1 cellular context compared by ENCODE assay signal in the genomic region with DNA sequence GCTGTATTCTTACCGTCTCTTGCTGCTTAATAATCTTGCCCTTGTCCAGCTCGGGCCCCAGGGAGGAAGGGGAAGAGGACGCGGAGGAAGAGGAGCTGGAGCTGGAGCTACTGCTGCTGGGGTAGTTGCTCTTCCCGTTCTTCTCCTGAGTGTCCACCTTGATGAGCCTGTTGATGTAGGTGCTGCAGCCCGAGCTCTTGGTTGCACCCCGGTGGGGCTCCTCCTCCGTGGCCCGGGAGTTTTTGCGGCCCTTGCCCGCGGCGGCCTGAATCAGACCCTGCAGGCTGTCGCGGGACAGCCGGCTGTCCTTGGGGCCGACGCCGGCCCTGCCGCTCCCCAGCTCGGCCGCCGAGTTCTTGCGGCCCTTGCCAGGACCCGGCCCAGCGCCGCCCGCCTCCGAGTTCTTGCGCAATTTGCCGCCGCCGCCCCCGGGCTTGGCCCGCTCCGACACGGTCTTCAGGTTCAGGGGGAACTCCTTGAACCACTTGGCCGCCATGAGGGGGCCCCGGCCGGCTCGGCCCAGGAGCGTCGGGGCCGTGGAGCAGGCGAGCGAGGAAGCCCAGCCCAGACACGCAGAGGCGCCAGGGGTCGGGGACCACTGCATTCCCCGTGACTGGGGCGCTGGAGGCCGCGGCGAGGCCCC.
TF ChIP-seq lines count a peak whose summit lies in the region.

No MANE protein-coding gene starts in this region.

TF ChIP-seq in GM12878, 131 proteins besides CTCF, POLR2A, EP300 and RAD21:
- TF ChIP-seq CEBPB (IDR thresholded peaks at IDR 0.05; ENCODE audit: borderline replicate concordance in 1 of 2, low read depth in 2 of 2, low read length in 2 of 2) = peak in 1 of 2 experiments; percentile 57; a peak in 1 of 4 replicates
- no peak for TF ChIP-seq FOXK2 (IDR thresholded peaks at IDR 0.05)
